In genomic region chr16:24778676-24779075, GRCh38 we compare ENCODE assay signal across 23 cellular contexts. TPM values are rescaled to one million over a fixed set of nuclear protein-coding genes. Genes with fewer than 3 reads are reported as not detected.
DNase-seq lines count a peak whose midpoint lies in the region; ATAC-seq, FAIRE-seq and TF ChIP-seq lines count a peak whose summit lies in the region.
"Had no signal": no experiment of that assay in that cellular context is flagged by ENCODE, and none has a peak within 500 bp of the region (broad histone marks: within the 10 kb centered on the region; RNA-seq: fewer than 3 reads in every experiment).

No MANE protein-coding gene starts in this region.

- peaks cover 47% of the 10 kb centered on the region for H4K20me1 ChIP-seq in astrocyte (ENCODE audit: insufficient read depth, low read length)

- FAIRE-seq in astrocyte (lab: Jason Lieb, UNC): no peak
- FAIRE-seq: kidney had no signal

- peaks cover 35% of the 10 kb centered on the region for H3K36me3 ChIP-seq in astrocyte (ENCODE audit: insufficient read depth, low read length)

- H3K9me3 Mint-ChIP-seq in stimulated activated naive CD8-positive, alpha-beta T cell treated with anti-CD3 and anti-CD28 coated beads, Interleukin-15, Interleukin-2, amounts not matched to agents 100 ng/mL and 50 ng/mL, for 24 hours: no peaks in the 10 kb centered on the region
- H3K9me3 Mint-ChIP-seq in astrocyte (ENCODE audit: unreplicated experiment): no peaks in the 10 kb centered on the region
- H3K9me3 Mint-ChIP-seq: activated CD4-positive, alpha-beta T cell treated with anti-CD3 and anti-CD28 coated beads, Interleukin-2, amount 10 ng/mL, durations not matched to agents 7 days and 5 days; CD14-positive monocyte; endodermal cell; HFFc6 had no signal

- no peaks in the 10 kb centered on the region for H3K4me1 ChIP-seq in astrocyte (ENCODE audit: insufficient read depth, low read length)

- H2AFZ ChIP-seq in astrocyte (ENCODE audit: low read depth, low read length): no peak overlapping the region

- H3K4me3 Mint-ChIP-seq in stimulated activated naive CD8-positive, alpha-beta T cell treated with anti-CD3 and anti-CD28 coated beads, Interleukin-15, Interleukin-2, amounts not matched to agents 100 ng/mL and 50 ng/mL, for 24 hours: no peak overlapping the region
- no peak overlapping the region for H3K4me3 Mint-ChIP-seq in astrocyte (ENCODE audit: unreplicated experiment)
- H3K4me3 Mint-ChIP-seq: activated CD4-positive, alpha-beta T cell treated with anti-CD3 and anti-CD28 coated beads, Interleukin-2, amount 10 ng/mL, durations not matched to agents 7 days and 5 days; CD14-positive monocyte; endodermal cell; HFFc6 had no signal

- H3K4me1 Mint-ChIP-seq in stimulated activated naive CD8-positive, alpha-beta T cell treated with anti-CD3 and anti-CD28 coated beads, Interleukin-15, Interleukin-2, amounts not matched to agents 100 ng/mL and 50 ng/mL, for 24 hours (ENCODE audit: low read depth): peaks cover 9% of the 10 kb centered on the region
- H3K4me1 Mint-ChIP-seq in astrocyte (ENCODE audit: low read depth, unreplicated experiment): no peaks in the 10 kb centered on the region
- H3K4me1 Mint-ChIP-seq: activated CD4-positive, alpha-beta T cell treated with anti-CD3 and anti-CD28 coated beads, Interleukin-2, amount 10 ng/mL, durations not matched to agents 7 days and 5 days; CD14-positive monocyte had no signal

- TF ChIP-seq CTCF in astrocyte (IDR thresholded peaks at IDR 0.05; ENCODE audit: insufficient read depth, low read depth, low read length): no peak
- TF ChIP-seq CTCF in omental fat pad (IDR thresholded peaks at IDR 0.05): no peak

- no peaks in the 10 kb centered on the region for H3K27me3 ChIP-seq in astrocyte (ENCODE audit: insufficient read depth, low read length)
- H3K27me3 ChIP-seq: esophagus squamous epithelium, testis had no signal

- ATAC-seq in stimulated activated naive CD8-positive, alpha-beta T cell treated with anti-CD3 and anti-CD28 coated beads, Interleukin-15, Interleukin-2, amounts not matched to agents 100 U/mL and 50 U/mL, for 24 hours: no peak
- ATAC-seq in omental fat pad (ENCODE audit: low FRiP score) (peak; percentile 65), HG02642 (IDR thresholded peaks at IDR 0.05; ENCODE audit: poor library complexity, unreplicated experiment) (no peak)
- ATAC-seq: lower lobe of right lung had no signal

- no peaks in the 10 kb centered on the region for H3K9me3 ChIP-seq in astrocyte (ENCODE audit: insufficient read depth, low read depth, low read length)
- H3K9me3 ChIP-seq: esophagus squamous epithelium, lower lobe of right lung, testis had no signal

- no peak for DNase-seq in stimulated activated naive CD8-positive, alpha-beta T cell treated with anti-CD3 and anti-CD28 coated beads, Interleukin-15, Interleukin-2, amounts not matched to agents 100 U/mL and 50 U/mL, for 24 hours
- DNase-seq in astrocyte (ENCODE audit: low read depth) (peak; percentile 64), omental fat pad (ENCODE audit: low spot score) (no peak), HCEC 1CT (no peak), SKM-1 treated with dmso at 0.1 percent for 144 hours (lab: John Stamatoyannopoulos, UW; ENCODE audit: unreplicated experiment) (no peak)
- DNase-seq: activated CD4-positive, alpha-beta T cell treated with anti-CD3 and anti-CD28 coated beads, Interleukin-2, amount 10 ng/mL, durations not matched to agents 7 days and 5 days; activated CD8-positive, alpha-beta memory T cell treated with anti-CD3 and anti-CD28 coated beads, Interleukin-2, amount 50 U/mL, for 48 hours; activated effector memory CD4-positive, alpha-beta T cell treated with anti-CD3 and anti-CD28 coated beads, Interleukin-2, amount 50 U/mL, for 16 hours; amygdala; cortex of kidney; DMS 273 treated with DMSO at 0.1 percent for 48 hours; endodermal cell; esophagus squamous epithelium; HFFc6; kidney; lower lobe of right lung; NCI-H1092; NCI-H1930; testis had no signal

- no peak overlapping the region for H3K4me2 ChIP-seq in astrocyte (ENCODE audit: low read length)
- H3K4me2 ChIP-seq: smooth muscle cell had no signal

- peaks cover 76% of the 10 kb centered on the region for H3K36me3 Mint-ChIP-seq in stimulated activated naive CD8-positive, alpha-beta T cell treated with anti-CD3 and anti-CD28 coated beads, Interleukin-15, Interleukin-2, amounts not matched to agents 100 ng/mL and 50 ng/mL, for 24 hours (ENCODE audit: low read depth)
- peaks cover 18% of the 10 kb centered on the region for H3K36me3 Mint-ChIP-seq in astrocyte (ENCODE audit: low read depth, unreplicated experiment)

- H3K9ac ChIP-seq in astrocyte (ENCODE audit: low read length): no peak overlapping the region

- no peak overlapping the region for H3K4me3 ChIP-seq in astrocyte (ENCODE audit: insufficient read depth, low read depth, low read length)
- H3K4me3 ChIP-seq: esophagus squamous epithelium, lower lobe of right lung, smooth muscle cell, testis had no signal

- no peaks in the 10 kb centered on the region for H3K27me3 Mint-ChIP-seq in stimulated activated naive CD8-positive, alpha-beta T cell treated with anti-CD3 and anti-CD28 coated beads, Interleukin-15, Interleukin-2, amounts not matched to agents 100 ng/mL and 50 ng/mL, for 24 hours
- no peaks in the 10 kb centered on the region for H3K27me3 Mint-ChIP-seq in astrocyte (ENCODE audit: low read depth, unreplicated experiment)
- H3K27me3 Mint-ChIP-seq: activated CD4-positive, alpha-beta T cell treated with anti-CD3 and anti-CD28 coated beads, Interleukin-2, amount 10 ng/mL, durations not matched to agents 7 days and 5 days had no signal

- H3K79me2 ChIP-seq in astrocyte (ENCODE audit: insufficient read depth, low read length): peaks cover 38% of the 10 kb centered on the region

- H3K27ac ChIP-seq in astrocyte (ENCODE audit: low read depth, low read length): no peak overlapping the region
- H3K27ac ChIP-seq: esophagus squamous epithelium, lower lobe of right lung, testis had no signal

- peak overlapping the region; percentile 73 for H3K27ac Mint-ChIP-seq in stimulated activated naive CD8-positive, alpha-beta T cell treated with anti-CD3 and anti-CD28 coated beads, Interleukin-15, Interleukin-2, amounts not matched to agents 100 ng/mL and 50 ng/mL, for 24 hours
- H3K27ac Mint-ChIP-seq in astrocyte (ENCODE audit: unreplicated experiment): no peak overlapping the region
- H3K27ac Mint-ChIP-seq: activated CD4-positive, alpha-beta T cell treated with anti-CD3 and anti-CD28 coated beads, Interleukin-2, amount 10 ng/mL, durations not matched to agents 7 days and 5 days; endodermal cell; HFFc6 had no signal

RNA-seq across cellular contexts. Expression of gene TNRC6A, which starts 49.2 kb away (rescaled TPM):
- total RNA-seq in astrocyte (48.6 and 51.1 TPM in 2 replicates), omental fat pad (10 to 100 TPM; 30.7 to 89.5 (median 53.0) TPM)
